In the genomic region with DNA sequence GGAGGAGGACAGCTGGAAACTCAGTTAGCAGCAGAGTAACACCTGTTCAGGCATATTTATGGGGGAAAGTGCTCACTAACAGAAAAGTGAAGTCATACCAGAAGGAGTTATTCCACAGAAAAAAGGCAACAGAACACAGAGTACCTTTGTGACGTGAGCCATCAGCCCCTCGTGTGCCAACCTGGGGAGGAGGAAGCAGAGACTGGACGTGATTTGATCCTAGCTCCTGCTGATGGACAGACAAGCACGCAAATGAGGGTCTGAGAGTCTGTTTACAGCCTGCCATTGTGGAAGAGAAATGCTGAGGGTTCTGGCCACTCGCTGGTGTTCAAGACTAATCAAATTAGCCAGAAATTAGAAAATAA, we compare ENCODE assay signal across 11 cellular contexts.
DNase-seq lines count a peak whose midpoint lies in the region; ATAC-seq and TF ChIP-seq lines count a peak whose summit lies in the region.
"Had no signal": no experiment of that assay in that cellular context is flagged by ENCODE, and none has a peak within 500 bp of the region (broad histone marks: within the 10 kb centered on the region; RNA-seq: fewer than 3 reads in every experiment).

No MANE protein-coding gene starts in this region.

- H3K27ac ChIP-seq in GM23338 (ENCODE audit: low read depth) (no peak overlapping the region), ascending aorta (peak overlapping the region; percentile 68 to 80), right cardiac atrium (ENCODE audit: low read length) (peak overlapping the region; percentile 85), skin epidermis (peak overlapping the region in 20 of 21 experiments; percentile 2 to 86 (median 66))

- intact Hi-C loops in ascending aorta (cut with DNase I) (loop anchor here (2.0 to 10.0 kb wide), 5 partner anchors 119 to 1423 kb away; partner anchors contain the start of gene TAF4B), right cardiac atrium (cut with DNase I) (loop anchor here in 2 of 4 donors (5.0 to 10.0 kb wide), 3 partner anchors 53 to 121 kb away; partner anchors contain the start of gene ZNF521 (in 1 of the 2))

- H3K27me3 ChIP-seq in GM23338 (ENCODE audit: insufficient read depth) = no peaks in the 10 kb centered on the region
- no peaks in the 10 kb centered on the region for H3K27me3 ChIP-seq in ascending aorta
- no peaks in the 10 kb centered on the region for H3K27me3 ChIP-seq in right cardiac atrium (ENCODE audit: control insufficient read depth, insufficient read depth)
- H3K27me3 ChIP-seq: testis had no signal

- WGBS in right cardiac atrium = 46% methylated on average over 5 of the region's 5 CpGs

- H3K36me3 ChIP-seq in GM23338 (ENCODE audit: insufficient read depth) (no peaks in the 10 kb centered on the region), ascending aorta (no peaks in the 10 kb centered on the region)

- H4K20me1 ChIP-seq in GM23338 (replicated peaks; ENCODE audit: insufficient read depth) = no peaks in the 10 kb centered on the region

- no peak overlapping the region for H3K4me3 Mint-ChIP-seq in GM23338
- H3K4me3 Mint-ChIP-seq in type B pancreatic cell = no peak overlapping the region
- H3K4me3 Mint-ChIP-seq in immature natural killer cell = no peak overlapping the region
- H3K4me3 Mint-ChIP-seq: T-helper 1 cell treated with Interleukin-12 subunit alpha and Interleukin-12 subunit beta and Interleukin-4 antibody, amounts not matched to agents 30 μg/mL and 1 μg/mL, for 36 hours had no signal

- no peaks in the 10 kb centered on the region for H3K9me2 ChIP-seq in GM23338 (ENCODE audit: insufficient read depth)

- peak overlapping the region; percentile 22; the same call in 1 of the 2 replicates for H3K27ac Mint-ChIP-seq in GM23338
- no peak overlapping the region for H3K27ac Mint-ChIP-seq in type B pancreatic cell
- no peak overlapping the region for H3K27ac Mint-ChIP-seq in immature natural killer cell
- H3K27ac Mint-ChIP-seq: T-helper 1 cell treated with Interleukin-12 subunit alpha and Interleukin-12 subunit beta and Interleukin-4 antibody, amounts not matched to agents 30 μg/mL and 1 μg/mL, for 36 hours had no signal

- no peaks in the 10 kb centered on the region for H3K9me3 Mint-ChIP-seq in GM23338
- no peaks in the 10 kb centered on the region for H3K9me3 Mint-ChIP-seq in type B pancreatic cell
- no peaks in the 10 kb centered on the region for H3K9me3 Mint-ChIP-seq in immature natural killer cell
- H3K9me3 Mint-ChIP-seq: T-helper 1 cell treated with Interleukin-12 subunit alpha and Interleukin-12 subunit beta and Interleukin-4 antibody, amounts not matched to agents 30 μg/mL and 1 μg/mL, for 36 hours had no signal

- TF ChIP-seq CTCF in GM23338 (conservative IDR thresholded peaks at IDR 0.05; ENCODE audit: low read depth in 2 of 2) (no peak), ascending aorta (IDR thresholded peaks at IDR 0.05) (no peak), type B pancreatic cell (conservative IDR thresholded peaks at IDR 0.05) (no peak)

- H3F3A ChIP-seq in GM23338 (replicated peaks; ENCODE audit: low read depth) = no peaks in the 10 kb centered on the region

- H3K36me3 Mint-ChIP-seq in GM23338 (ENCODE audit: low read depth) = peaks cover 9% of the 10 kb centered on the region; the same call in 2 of the 3 replicates
- peaks cover 8% of the 10 kb centered on the region for H3K36me3 Mint-ChIP-seq in type B pancreatic cell
- no peaks in the 10 kb centered on the region for H3K36me3 Mint-ChIP-seq in immature natural killer cell

- H3K4me3 ChIP-seq in GM23338 (no peak overlapping the region), ascending aorta (peak overlapping the region in 1 of 2 donors; percentile 43), right cardiac atrium (ENCODE audit: low read length) (no peak overlapping the region), skin epidermis (no peak overlapping the region)
- H3K4me3 ChIP-seq: testis had no signal

- H3K4me1 ChIP-seq in GM23338 (ENCODE audit: insufficient read depth) = peaks cover 4% of the 10 kb centered on the region; the same call in 1 of the 2 replicates
- H3K4me1 ChIP-seq in ascending aorta = peaks cover 0 to 21% of the 10 kb centered on the region in 2 donors
- H3K4me1 ChIP-seq in right cardiac atrium (ENCODE audit: control insufficient read depth, insufficient read depth, low read length) = peaks cover 9% of the 10 kb centered on the region
- H3K4me1 ChIP-seq: testis had no signal

- H3K79me2 ChIP-seq in GM23338 (replicated peaks; ENCODE audit: insufficient read depth) = no peaks in the 10 kb centered on the region

- H2AFZ ChIP-seq in GM23338 = no peak overlapping the region

- no peak; the same call in 2 of the 3 replicates for ATAC-seq in GM23338
- ATAC-seq in right cardiac atrium = peak; percentile 12 to 24
- no peak for ATAC-seq in GM19452 (IDR thresholded peaks at IDR 0.05; ENCODE audit: unreplicated experiment)

- no peak overlapping the region for H3K4me2 ChIP-seq in GM23338

- H3K9me3 ChIP-seq in ascending aorta (no peaks in the 10 kb centered on the region), right cardiac atrium (ENCODE audit: control insufficient read depth, low read length) (no peaks in the 10 kb centered on the region)
- H3K9me3 ChIP-seq: testis had no signal

- H3K4me1 Mint-ChIP-seq in GM23338 = peaks cover 22% of the 10 kb centered on the region
- peaks cover 34% of the 10 kb centered on the region for H3K4me1 Mint-ChIP-seq in type B pancreatic cell (ENCODE audit: unreplicated experiment)
- H3K4me1 Mint-ChIP-seq in immature natural killer cell = peaks cover 0 to 4% of the 10 kb centered on the region in 2 donors

- H3K27me3 Mint-ChIP-seq in GM23338 (ENCODE audit: insufficient read depth, low read depth, poor library complexity) (peaks cover 3% of the 10 kb centered on the region), type B pancreatic cell (peaks cover 7% of the 10 kb centered on the region), immature natural killer cell (ENCODE audit: low read depth in 3 of 3) (no peaks in the 10 kb centered on the region)

- no peak for DNase-seq in GM23338 (ENCODE audit: low spot score)
- DNase-seq in ascending aorta (ENCODE audit: low spot score in 2 of 2) = no peak
- DNase-seq in right cardiac atrium = peak; percentile 38 to 63 (median 40)
- DNase-seq in NCI-H774 (lab: John Stamatoyannopoulos, UW) = no peak
- DNase-seq in type B pancreatic cell (ENCODE audit: extremely low spot score, unreplicated experiment) = no peak
- no peak for DNase-seq in immature natural killer cell
- DNase-seq: NCI-H748 treated with DMSO at 0.1 percent for 48 hours had no signal

TF ChIP-seq in GM23338, 12 proteins besides CTCF, POLR2A, EP300 and RAD21 (continues in another document):
- no peak for TF ChIP-seq ETS1 (IDR thresholded peaks at IDR 0.05)
- TF ChIP-seq, protein P1, sequence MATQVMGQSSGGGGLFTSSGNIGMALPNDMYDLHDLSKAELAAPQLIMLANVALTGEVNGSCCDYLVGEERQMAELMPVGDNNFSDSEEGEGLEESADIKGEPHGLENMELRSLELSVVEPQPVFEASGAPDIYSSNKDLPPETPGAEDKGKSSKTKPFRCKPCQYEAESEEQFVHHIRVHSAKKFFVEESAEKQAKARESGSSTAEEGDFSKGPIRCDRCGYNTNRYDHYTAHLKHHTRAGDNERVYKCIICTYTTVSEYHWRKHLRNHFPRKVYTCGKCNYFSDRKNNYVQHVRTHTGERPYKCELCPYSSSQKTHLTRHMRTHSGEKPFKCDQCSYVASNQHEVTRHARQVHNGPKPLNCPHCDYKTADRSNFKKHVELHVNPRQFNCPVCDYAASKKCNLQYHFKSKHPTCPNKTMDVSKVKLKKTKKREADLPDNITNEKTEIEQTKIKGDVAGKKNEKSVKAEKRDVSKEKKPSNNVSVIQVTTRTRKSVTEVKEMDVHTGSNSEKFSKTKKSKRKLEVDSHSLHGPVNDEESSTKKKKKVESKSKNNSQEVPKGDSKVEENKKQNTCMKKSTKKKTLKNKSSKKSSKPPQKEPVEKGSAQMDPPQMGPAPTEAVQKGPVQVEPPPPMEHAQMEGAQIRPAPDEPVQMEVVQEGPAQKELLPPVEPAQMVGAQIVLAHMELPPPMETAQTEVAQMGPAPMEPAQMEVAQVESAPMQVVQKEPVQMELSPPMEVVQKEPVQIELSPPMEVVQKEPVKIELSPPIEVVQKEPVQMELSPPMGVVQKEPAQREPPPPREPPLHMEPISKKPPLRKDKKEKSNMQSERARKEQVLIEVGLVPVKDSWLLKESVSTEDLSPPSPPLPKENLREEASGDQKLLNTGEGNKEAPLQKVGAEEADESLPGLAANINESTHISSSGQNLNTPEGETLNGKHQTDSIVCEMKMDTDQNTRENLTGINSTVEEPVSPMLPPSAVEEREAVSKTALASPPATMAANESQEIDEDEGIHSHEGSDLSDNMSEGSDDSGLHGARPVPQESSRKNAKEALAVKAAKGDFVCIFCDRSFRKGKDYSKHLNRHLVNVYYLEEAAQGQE (IDR thresholded peaks at IDR 0.05; ENCODE audit: unreplicated experiment) = no peak
- TF ChIP-seq CREB1 (CRISPR knock-in tag; IDR thresholded peaks at IDR 0.05; ENCODE audit: low read depth) = no peak
- no peak for TF ChIP-seq STAT1 (IDR thresholded peaks at IDR 0.05; ENCODE audit: unreplicated experiment)
- TF ChIP-seq POLR2AphosphoS5 (IDR thresholded peaks at IDR 0.05; ENCODE audit: low read depth) = no peak
- TF ChIP-seq NANOG (IDR thresholded peaks at IDR 0.05; ENCODE audit: borderline replicate concordance) = no peak
- TF ChIP-seq ZNF331 (CRISPR knock-in tag; IDR thresholded peaks at IDR 0.05; ENCODE audit: low read depth) = no peak
- no peak for TF ChIP-seq ZNF114 (CRISPR knock-in tag; IDR thresholded peaks at IDR 0.05)

Comparison
In these comparisons a context has a peak if more than half of its experiments do, and no peak if none do; other contexts are left out.
1. ATAC-seq: peak in right cardiac atrium (2 of 2); none in GM23338 (single experiment) and GM19452 (single experiment).
2. DNase-seq: peak in right cardiac atrium (3 of 3); none in GM23338 (single experiment), ascending aorta (0 of 2), NCI-H774 (single experiment), type B pancreatic cell (single experiment) and immature natural killer cell (0 of 3).